1 cellular context compared by ENCODE assay signal in genomic region chr4:4780634-4781287, GRCh38.
A peak's percentile ranks its signal among the peaks of the same experiment; 100 is the strongest.
TF ChIP-seq lines count a peak whose summit lies in the region.

No MANE protein-coding gene starts in this region.

TF ChIP-seq in IMR-90, 13 proteins besides CTCF, POLR2A, EP300 and RAD21:
- TF ChIP-seq ELK1 (IDR thresholded peaks at IDR 0.05; ENCODE audit: borderline replicate concordance, low read depth, low read length) (no peak), MXI1 (IDR thresholded peaks at IDR 0.05; ENCODE audit: borderline replicate concordance, low read depth, low read length) (peak; percentile 84; the same call in 1 of the 2 replicates)
